16 cellular contexts compared by ENCODE assay signal in genomic region chr12:114750905-114751304, GRCh38.
DNase-seq lines count a peak whose midpoint lies in the region; ATAC-seq, FAIRE-seq and TF ChIP-seq lines count a peak whose summit lies in the region.
"Had no signal": no experiment of that assay in that cellular context is flagged by ENCODE, and none has a peak within 500 bp of the region (broad histone marks: within the 10 kb centered on the region; RNA-seq: fewer than 3 reads in every experiment).

No MANE protein-coding gene starts in this region.

- no peak overlapping the region for H2AK9ac ChIP-seq in IMR-90 (replicated peaks; ENCODE audit: low read depth, low read length, poor library complexity)

- H3K4me3 ChIP-seq in heart left ventricle, result no peak overlapping the region
- no peak overlapping the region for H3K4me3 ChIP-seq in right cardiac atrium (ENCODE audit: low read length)
- H3K4me3 ChIP-seq in IMR-90 (ENCODE audit: insufficient read depth, low read depth, low read length), result no peak overlapping the region
- no peak overlapping the region for H3K4me3 ChIP-seq in H1 (ENCODE audit: extremely low read depth in 1 of 4, insufficient read depth in 2 of 4, low read depth in 3 of 4, low read length in 4 of 4)
- H3K4me3 ChIP-seq: HAP-1 had no signal

- H3K36me3 Mint-ChIP-seq in nephron (ENCODE audit: low read depth), result no peaks in the 10 kb centered on the region

- POLR2A ChIA-PET in IMR-90 (lab: Charles Lee; ENCODE audit: unreplicated experiment) (interaction anchor here (0.6 kb wide), 1 partner anchor 67 kb away, joined by 4 read pairs; the partner anchor contains the start of gene TBX3), H1 (lab: Charles Lee; ENCODE audit: partially characterized antibody) (interaction anchor here (1.2 kb wide), 1 partner anchor 10 kb away, joined by 3 read pairs; no protein-coding TSS in a partner anchor)

- H3K4ac ChIP-seq in IMR-90 (ENCODE audit: low read depth, low read length) (no peak overlapping the region), H1 (replicated peaks; ENCODE audit: insufficient read length, low read depth, low read length) (no peak overlapping the region)

- no peak overlapping the region for H3K23ac ChIP-seq in IMR-90 (ENCODE audit: low read depth, low read length)
- no peak overlapping the region for H3K23ac ChIP-seq in H1 (ENCODE audit: insufficient read length)

- no peak overlapping the region for H2BK15ac ChIP-seq in IMR-90 (ENCODE audit: low read depth, low read length)
- no peak overlapping the region for H2BK15ac ChIP-seq in H1 (ENCODE audit: low read length)

- peaks cover 0 to 13% (median 0%) of the 10 kb centered on the region in 12 donors for H3K4me1 ChIP-seq in heart left ventricle
- no peaks in the 10 kb centered on the region for H3K4me1 ChIP-seq in right cardiac atrium (ENCODE audit: control insufficient read depth, insufficient read depth, low read length)
- H3K4me1 ChIP-seq in IMR-90 (ENCODE audit: control insufficient read depth, insufficient read depth, low read length), result peaks cover 28% of the 10 kb centered on the region
- peaks cover 0 to 16% (median 11%) of the 10 kb centered on the region in 4 experiments for H3K4me1 ChIP-seq in H1 (replicated peaks in 1 of 4; ENCODE audit: control insufficient read depth in 3 of 4, insufficient read depth in 4 of 4, low read length in 3 of 4)
- H3K4me1 ChIP-seq: HAP-1 had no signal

- no peak overlapping the region for H2BK20ac ChIP-seq in IMR-90 (ENCODE audit: low read depth, low read length)
- no peak overlapping the region for H2BK20ac ChIP-seq in H1 (ENCODE audit: low read length)

- peaks cover 70% of the 10 kb centered on the region for H3K4me1 Mint-ChIP-seq in nephron

- H3K27me3 ChIP-seq in heart left ventricle (no peaks in the 10 kb centered on the region), right cardiac atrium (ENCODE audit: control insufficient read depth, insufficient read depth) (no peaks in the 10 kb centered on the region), IMR-90 (ENCODE audit: control insufficient read depth, insufficient read depth, low read length) (no peaks in the 10 kb centered on the region), H1 (replicated peaks in 1 of 4; ENCODE audit: control insufficient read depth in 3 of 4, extremely low read depth in 1 of 4, insufficient read depth in 3 of 4, low read length in 3 of 4) (peaks cover 0 to 7% (median 2%) of the 10 kb centered on the region in 4 experiments; a peak in 4 of 7 replicates)

- H3K27ac Mint-ChIP-seq in nephron, result peak overlapping the region; percentile 63 to 92 (median 92)
- H3K27ac Mint-ChIP-seq: CD4-positive, alpha-beta T cell; HFFc6 had no signal

- H4K20me1 ChIP-seq in IMR-90 (ENCODE audit: insufficient read depth, low read length) (no peaks in the 10 kb centered on the region), H1 (replicated peaks in 1 of 2; ENCODE audit: control insufficient read depth in 1 of 2, insufficient read depth in 2 of 2, low read length in 2 of 2) (no peaks in the 10 kb centered on the region)

- no peak overlapping the region for H3K18ac ChIP-seq in IMR-90 (ENCODE audit: low read depth, low read length)
- H3K18ac ChIP-seq in H1 (ENCODE audit: extremely low read depth, low read length), result 0 out of 2 replicates have a peak overlapping the region, but pooled peaks have one; percentile 27

- no peak overlapping the region for H2BK12ac ChIP-seq in H1 (ENCODE audit: low read depth, low read length)

- H2BK120ac ChIP-seq in IMR-90 (ENCODE audit: low read depth, low read length), result no peak overlapping the region
- no peak overlapping the region for H2BK120ac ChIP-seq in H1 (replicated peaks; ENCODE audit: low read depth, low read length)

- intact Hi-C loops in heart left ventricle (cut with DNase I), result no loop called here
- intact Hi-C loops in right cardiac atrium (cut with DNase I), result no loop called here
- intact Hi-C loops in IMR-90 (cut with micrococcal nuclease), result no loop called here

- no peaks in the 10 kb centered on the region for H3K9me3 Mint-ChIP-seq in nephron
- H3K9me3 Mint-ChIP-seq: HFFc6 had no signal

- H3K9me3 ChIP-seq in heart left ventricle (no peaks in the 10 kb centered on the region), right cardiac atrium (ENCODE audit: control insufficient read depth, low read length) (no peaks in the 10 kb centered on the region), IMR-90 (ENCODE audit: control insufficient read depth, insufficient read depth, low read length) (no peaks in the 10 kb centered on the region), H1 (ENCODE audit: insufficient read depth in 2 of 2, low read depth in 1 of 2, low read length in 1 of 2) (no peaks in the 10 kb centered on the region)
- H3K9me3 ChIP-seq: HAP-1 had no signal

- H3K56ac ChIP-seq in IMR-90 (ENCODE audit: extremely low read depth, insufficient read depth, low read length), result no peak overlapping the region
- no peak overlapping the region for H3K56ac ChIP-seq in H1 (replicated peaks; ENCODE audit: insufficient read length, low read depth, low read length)

- peaks cover 9% of the 10 kb centered on the region for H3K9me1 ChIP-seq in IMR-90 (ENCODE audit: insufficient read depth, low read length)

- H3K36me3 ChIP-seq in heart left ventricle, result no peaks in the 10 kb centered on the region
- no peaks in the 10 kb centered on the region for H3K36me3 ChIP-seq in IMR-90 (ENCODE audit: control insufficient read depth, insufficient read depth, low read length)
- H3K36me3 ChIP-seq in H1 (ENCODE audit: control insufficient read depth in 2 of 4, insufficient read depth in 4 of 4, low read length in 3 of 4), result no peaks in the 10 kb centered on the region
- H3K36me3 ChIP-seq: HAP-1 had no signal

- H2BK5ac ChIP-seq in IMR-90 (ENCODE audit: low read depth, low read length, poor library complexity, severe bottlenecking), result no peak overlapping the region
- no peak overlapping the region for H2BK5ac ChIP-seq in H1 (ENCODE audit: low read depth, low read length)

- H3K14ac ChIP-seq in IMR-90 (replicated peaks; ENCODE audit: low read depth, low read length) (no peak overlapping the region), H1 (ENCODE audit: insufficient read length) (no peak overlapping the region)

- ATAC-seq in heart left ventricle, result peak; percentile 44 to 92 (median 68)
- ATAC-seq in right cardiac atrium, result no peak
- no peak for ATAC-seq in IMR-90 (ENCODE audit: low read depth)

- BruUV-seq in IMR-90 (replicated peaks; lab: Mats Ljungman, UMichigan), result no TSS peak

- no peak overlapping the region for H3K27ac ChIP-seq in heart left ventricle
- no peak overlapping the region for H3K27ac ChIP-seq in right cardiac atrium (ENCODE audit: low read length)
- H3K27ac ChIP-seq in IMR-90 (ENCODE audit: insufficient read depth, low read length), result no peak overlapping the region
- no peak overlapping the region for H3K27ac ChIP-seq in H1 (ENCODE audit: low read depth, low read length)

- H3K4me3 Mint-ChIP-seq in nephron, result peak overlapping the region in 1 of 3 experiments; percentile 6
- H3K4me3 Mint-ChIP-seq: CD4-positive, alpha-beta T cell; HFFc6 had no signal

- CTCF ChIA-PET in IMR-90 (lab: Yijun Ruan, JAX) (no interaction called here), H1 (lab: Charles Lee; ENCODE audit: partially characterized antibody) (interaction anchor here (0.7 kb wide), 1 partner anchor 17 kb away, joined by 3 read pairs; no protein-coding TSS in a partner anchor)

- dilution Hi-C loops in IMR-90 (cut with HindIII; ENCODE audit: low sequenced_read_pairs, unreplicated experiment), result no loop called here

- H3K79me2 ChIP-seq in H1 (ENCODE audit: control insufficient read depth in 1 of 2, insufficient read depth in 2 of 2, low read length in 2 of 2), result no peaks in the 10 kb centered on the region

- no peak overlapping the region for H3K4me2 ChIP-seq in IMR-90 (ENCODE audit: low read depth, low read length)
- no peak overlapping the region; a peak in 1 of 4 replicates for H3K4me2 ChIP-seq in H1 (ENCODE audit: insufficient read depth in 1 of 2, low read depth in 2 of 2, low read length in 2 of 2)

- H4K91ac ChIP-seq in IMR-90 (ENCODE audit: insufficient read depth, low read depth, low read length), result no peak overlapping the region
- H4K91ac ChIP-seq in H1 (replicated peaks; ENCODE audit: insufficient read length, low read length), result no peak overlapping the region

- WGBS in heart left ventricle, 4 donors, result 45 to 56% (median 49%) methylated on average over 11 of the region's 11 CpGs
- 69% methylated on average over 11 of the region's 11 CpGs for WGBS in right cardiac atrium
- WGBS in IMR-90 (ENCODE audit: extremely low coverage in 2 of 2, insufficient read length in 1 of 2), 2 experiments, result 94% methylated on average over 6 of the region's 11 CpGs; no CpG with 5 or more reads in 1 of the 2 experiments
- WGBS in H1 (ENCODE audit: extremely low coverage in 1 of 2, insufficient coverage in 1 of 2, insufficient read length in 1 of 2, insufficient replicate concordance in 2 of 2, low coverage in 1 of 2, low lambda C conversion rate in 2 of 2, missing lambda C conversion rate in 1 of 2), 2 experiments, result 94% methylated on average over 11 of the region's 11 CpGs; no CpG with 5 or more reads in 1 of the 2 experiments

- no peak for DNase-seq in heart left ventricle
- DNase-seq in right cardiac atrium, result no peak
- no peak for DNase-seq in IMR-90
- DNase-seq in H1 (ENCODE audit: low read depth in 1 of 2, low spot score in 2 of 2), result no peak
- no peak for DNase-seq in NCI-H1694 treated with DMSO at 0.1 percent for 48 hours (lab: John Stamatoyannopoulos, UW)
- DNase-seq in hypothalamus (lab: John Stamatoyannopoulos, UW), result no peak
- DNase-seq in NCI-H2171 treated with DMSO at 0.1 percent for 48 hours (lab: John Stamatoyannopoulos, UW), result no peak
- DNase-seq: ACHN; C1 segment of cervical spinal cord; Calu3; CD4-positive, alpha-beta T cell; DMS 273 treated with DMSO at 0.1 percent for 48 hours; GOT3; HFFc6 had no signal

- H4K5ac ChIP-seq in IMR-90 (ENCODE audit: low read depth, low read length), result no peak overlapping the region
- H4K5ac ChIP-seq in H1 (ENCODE audit: insufficient read length, low read depth, low read length), result no peak overlapping the region

- H4K8ac ChIP-seq in IMR-90 (ENCODE audit: low read depth in 2 of 2, low read length in 2 of 2), result no peak overlapping the region
- H4K8ac ChIP-seq in H1 (ENCODE audit: extremely low read depth, insufficient read depth, low read length), result no peak overlapping the region

- H3K27me3 Mint-ChIP-seq in nephron (ENCODE audit: low read depth), result peaks cover 12% of the 10 kb centered on the region
- H3K27me3 Mint-ChIP-seq: CD4-positive, alpha-beta T cell had no signal

- no peak for TF ChIP-seq RAD21 in IMR-90 (IDR thresholded peaks at IDR 0.05; ENCODE audit: low read length)
- no peak for TF ChIP-seq RAD21 in H1 (IDR thresholded peaks at IDR 0.05 in 1 of 2, conservative IDR thresholded peaks at IDR 0.05 in 1 of 2; ENCODE audit: low read depth in 2 of 2, low read length in 2 of 2)

- no peak overlapping the region for H2AFZ ChIP-seq in IMR-90 (replicated peaks; ENCODE audit: low read length, poor library complexity)
- H2AFZ ChIP-seq in H1 (ENCODE audit: low read length), result no peak overlapping the region

- no peak for TF ChIP-seq CTCF in heart left ventricle (IDR thresholded peaks at IDR 0.05)
- TF ChIP-seq CTCF in IMR-90 (conservative IDR thresholded peaks at IDR 0.05; ENCODE audit: low read depth, low read length), result no peak
- no peak for TF ChIP-seq CTCF in H1 (IDR thresholded peaks at IDR 0.05; ENCODE audit: control extremely low read depth in 1 of 3, insufficient read depth in 1 of 3, low read depth in 1 of 3, low read length in 3 of 3)
- TF ChIP-seq CTCF in nephron (IDR thresholded peaks at IDR 0.05; ENCODE audit: unreplicated experiment in 3 of 3), result no peak

- H3K79me1 ChIP-seq in IMR-90 (ENCODE audit: low read depth in 1 of 2, low read length in 2 of 2) (peaks cover 0 to 10% of the 10 kb centered on the region in 2 experiments; a peak in 1 of 4 replicates), H1 (ENCODE audit: low read depth, low read length) (no peaks in the 10 kb centered on the region)

- TF ChIP-seq POLR2A in heart left ventricle (IDR thresholded peaks at IDR 0.05) (no peak), IMR-90 (IDR thresholded peaks at IDR 0.05; ENCODE audit: low read depth, low read length) (no peak), H1 (IDR thresholded peaks at IDR 0.05; ENCODE audit: control extremely low read depth in 1 of 2, low read depth in 2 of 2, low read length in 2 of 2) (no peak)

- no peak for TF ChIP-seq EP300 in H1 (IDR thresholded peaks at IDR 0.05; ENCODE audit: borderline replicate concordance in 1 of 2, low read depth in 2 of 2, low read length in 2 of 2)

- H2AK5ac ChIP-seq in IMR-90 (ENCODE audit: low read depth, low read length), result 0 out of 2 replicates have a peak overlapping the region, but pooled peaks have one; percentile 51
- H2AK5ac ChIP-seq in H1 (ENCODE audit: low read depth, low read length), result no peak overlapping the region

- no peaks in the 10 kb centered on the region; the same call in 1 of the 2 replicates for H3K23me2 ChIP-seq in H1 (ENCODE audit: low read depth, low read length)

- no peak for FAIRE-seq in H1 (lab: Jason Lieb, UNC)

- no peak overlapping the region for H3K9ac ChIP-seq in IMR-90 (ENCODE audit: low read depth, low read length)
- no peak overlapping the region for H3K9ac ChIP-seq in H1 (replicated peaks in 1 of 4; ENCODE audit: extremely low read depth in 1 of 4, low read depth in 3 of 4, low read length in 3 of 4)

- in situ Hi-C loops in IMR-90 (cut with MboI; ENCODE audit: low sequenced_read_pairs), result no loop called here

Comparison
In these comparisons a context has a peak if more than half of its experiments do, and no peak if none do; other contexts are left out.
1. ATAC-seq: peak in heart left ventricle (4 of 4); none in right cardiac atrium (0 of 2) and IMR-90 (single experiment).